Comparison of ENCODE assay signal across 13 cellular contexts in the genomic region with DNA sequence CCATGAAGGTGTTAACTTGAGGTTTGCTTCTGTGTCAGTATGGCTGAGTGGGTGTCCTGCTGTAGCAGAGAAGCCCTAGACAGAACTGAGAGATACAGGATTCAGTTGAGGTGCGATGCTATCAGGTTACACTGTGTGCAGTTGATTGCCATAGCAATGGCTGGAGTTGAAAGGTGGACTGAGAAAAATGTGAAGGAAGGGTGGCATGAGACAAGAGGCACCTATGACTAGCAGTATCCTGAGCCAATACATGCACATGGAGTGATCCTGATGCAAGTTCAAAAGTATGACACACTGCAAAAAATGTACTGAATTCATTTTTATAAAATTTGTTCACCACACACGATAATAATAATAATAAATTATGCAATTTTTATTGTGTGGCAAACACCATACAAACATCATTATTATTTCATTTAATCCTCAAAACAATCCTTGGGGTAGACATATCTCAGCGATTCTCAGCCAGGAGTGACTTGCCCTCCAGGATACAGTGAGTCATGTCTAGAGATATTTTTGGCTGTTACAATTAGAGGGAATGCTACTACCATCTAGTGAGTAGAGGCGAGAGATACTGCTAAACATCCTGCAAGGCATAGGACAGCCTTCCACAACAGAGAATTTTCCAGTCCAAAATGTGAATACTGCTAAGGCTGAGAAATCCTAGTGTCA. TPM values are rescaled to one million over a fixed set of nuclear protein-coding genes. Genes with fewer than 3 reads are reported as not detected.
DNase-seq lines count a peak whose midpoint lies in the region; ATAC-seq and TF ChIP-seq lines count a peak whose summit lies in the region.
"Had no signal": no experiment of that assay in that cellular context is flagged by ENCODE, and none has a peak within 500 bp of the region (broad histone marks: within the 10 kb centered on the region; RNA-seq: fewer than 3 reads in every experiment).

No MANE protein-coding gene starts in this region.

- POLR2A ChIA-PET in PC-3 (lab: Charles Lee; ENCODE audit: unreplicated experiment) = no interaction called here
- POLR2A ChIA-PET in OCI-LY7 (lab: Charles Lee) = no interaction called here

- no peaks in the 10 kb centered on the region for H3F3A ChIP-seq in PC-3 (ENCODE audit: low read length, unreplicated experiment)

- intact Hi-C loops in PC-3 (cut with micrococcal nuclease) = loop anchor here (1.0 kb wide), 1 partner anchor 44 kb away; no protein-coding TSS in a partner anchor
- intact Hi-C loops in OCI-LY7 (cut with micrococcal nuclease; ENCODE audit: unreplicated experiment) = no loop called here

- no peaks in the 10 kb centered on the region for H3K9me2 ChIP-seq in PC-3 (replicated peaks; ENCODE audit: low read length)
- H3K9me2 ChIP-seq in OCI-LY7 (ENCODE audit: insufficient read depth, low read length) = no peaks in the 10 kb centered on the region

- H3K4me3 ChIP-seq in PC-3 (ENCODE audit: low read length) (no peak overlapping the region), osteoblast (ENCODE audit: insufficient read depth, low read length) (no peak overlapping the region), OCI-LY7 (ENCODE audit: low read depth, low read length, poor library complexity, severe bottlenecking) (no peak overlapping the region)

- H3K36me3 ChIP-seq in PC-3 (ENCODE audit: low read depth, low read length) = no peaks in the 10 kb centered on the region
- no peaks in the 10 kb centered on the region for H3K36me3 ChIP-seq in osteoblast (ENCODE audit: insufficient read depth, low read length)
- H3K36me3 ChIP-seq in OCI-LY7 (ENCODE audit: insufficient read depth, low read length) = no peaks in the 10 kb centered on the region

- CTCF ChIA-PET in PC-3 (lab: Charles Lee) (no interaction called here), OCI-LY7 (lab: Charles Lee; ENCODE audit: unreplicated experiment) (no interaction called here)

- TF ChIP-seq CTCF in PC-3 (conservative IDR thresholded peaks at IDR 0.05; ENCODE audit: low read depth, low read length) (peak; percentile 76), osteoblast (IDR thresholded peaks at IDR 0.05; ENCODE audit: extremely low read depth, low read depth, low read length) (peak; percentile 58), OCI-LY7 (conservative IDR thresholded peaks at IDR 0.05; ENCODE audit: low read length) (no peak)

- ATAC-seq in PC-3 (peak; percentile 99), HG03039 (IDR thresholded peaks at IDR 0.05; ENCODE audit: unreplicated experiment) (no peak)
- ATAC-seq: activated CD8-positive, alpha-beta memory T cell treated with anti-CD3 and anti-CD28 coated beads, Interleukin-2, amount 10 ng/mL, durations not matched to agents 7 days and 5 days had no signal

- no peak overlapping the region for H2AFZ ChIP-seq in PC-3 (ENCODE audit: low read length)
- no peak overlapping the region for H2AFZ ChIP-seq in osteoblast (ENCODE audit: low read length)
- no peak overlapping the region for H2AFZ ChIP-seq in OCI-LY7 (ENCODE audit: low read length)

- H3K27me3 ChIP-seq in PC-3 (ENCODE audit: low read length) (no peaks in the 10 kb centered on the region), osteoblast (ENCODE audit: insufficient read depth, low read length) (no peaks in the 10 kb centered on the region)

- no peak overlapping the region for H3K27ac ChIP-seq in PC-3 (ENCODE audit: low read length)
- peak overlapping the region; percentile 41 for H3K27ac ChIP-seq in osteoblast (ENCODE audit: low read depth, low read length)
- H3K27ac ChIP-seq in OCI-LY7 (ENCODE audit: low read depth, low read length, poor library complexity, severe bottlenecking) = no peak overlapping the region

- no peak overlapping the region for H3K4me2 ChIP-seq in PC-3 (ENCODE audit: low read length)
- no peak overlapping the region for H3K4me2 ChIP-seq in osteoblast (ENCODE audit: insufficient read depth, low read length)
- no peak overlapping the region for H3K4me2 ChIP-seq in OCI-LY7 (ENCODE audit: low read length)

- BruUV-seq in PC-3 (replicated peaks; lab: Mats Ljungman, UMichigan) (no TSS peak), OCI-LY7 (replicated peaks; lab: Mats Ljungman, UMichigan) (no TSS peak)

- H3K79me2 ChIP-seq in PC-3 (ENCODE audit: low read length) (no peaks in the 10 kb centered on the region), osteoblast (ENCODE audit: insufficient read depth, low read length) (no peaks in the 10 kb centered on the region), OCI-LY7 (ENCODE audit: insufficient read depth, low read depth, low read length) (no peaks in the 10 kb centered on the region)

- DNase-seq in ELR (ENCODE audit: low read depth) = peak; percentile 73
- DNase-seq in PC-3 = peak; percentile 76
- DNase-seq in fibroblast of gingiva (ENCODE audit: low read depth) = peak; percentile 48
- peak; percentile 96 for DNase-seq in osteoblast (ENCODE audit: insufficient read length, low spot score, missing footprints)
- DNase-seq in NCI-H2029 treated with DMSO at 0.1 percent for 48 hours (lab: John Stamatoyannopoulos, UW) = no peak
- DNase-seq in NCI-H2227 treated with DMSO at 0.1 percent for 48 hours (lab: John Stamatoyannopoulos, UW) = no peak
- no peak for DNase-seq in OCI-LY7 (ENCODE audit: low spot score)
- DNase-seq: activated CD8-positive, alpha-beta memory T cell treated with anti-CD3 and anti-CD28 coated beads, Interleukin-2, amount 10 ng/mL, durations not matched to agents 7 days and 5 days; endodermal cell; occipital lobe; RPMI8226; stimulated activated CD8-positive, alpha-beta memory T cell treated with anti-CD3 and anti-CD28 coated beads, Interleukin-4, amount 100 ng/mL, for 48 hours had no signal

- no peaks in the 10 kb centered on the region for H4K20me1 ChIP-seq in PC-3 (ENCODE audit: low read length)
- peaks cover 2% of the 10 kb centered on the region for H4K20me1 ChIP-seq in osteoblast (ENCODE audit: insufficient read depth, low read length)
- no peaks in the 10 kb centered on the region for H4K20me1 ChIP-seq in OCI-LY7 (ENCODE audit: insufficient read depth, low read length)

- H3K4me1 ChIP-seq in PC-3 (ENCODE audit: insufficient read depth, low read length) = peaks cover 13% of the 10 kb centered on the region
- H3K4me1 ChIP-seq in osteoblast (ENCODE audit: insufficient read depth, low read length) = peaks cover 15% of the 10 kb centered on the region
- no peaks in the 10 kb centered on the region for H3K4me1 ChIP-seq in OCI-LY7 (ENCODE audit: insufficient read depth, low read length, poor library complexity, severe bottlenecking)

- H3K9me3 ChIP-seq in PC-3 (ENCODE audit: low read length) (no peaks in the 10 kb centered on the region), osteoblast (ENCODE audit: low read depth, low read length) (no peaks in the 10 kb centered on the region), OCI-LY7 (ENCODE audit: low read length) (no peaks in the 10 kb centered on the region)

- H3K9ac ChIP-seq in PC-3 (ENCODE audit: low read length) = no peak overlapping the region

RNA-seq across cellular contexts. Expression of a gene that starts 3.9 kb away (rescaled TPM):
- total RNA-seq in PC-3 (2014; rRNA removed) (0.15 and 0.17 TPM in 2 replicates), osteoblast (1.8 and 2.1 TPM in 2 replicates), OCI-LY7 (2022) (0.15 TPM in 1 of 2 replicates, not detected in the other)
- total RNA-seq in OCI-LY7 (2014; rRNA removed; shearing (Covaris generic)) = 0.22 TPM in 1 of 2 replicates, not detected in the other

RNA-seq across cellular contexts. Expression of a gene that starts 19.6 kb away (rescaled TPM):
- 2.8 and 4.1 TPM in 2 replicates for total RNA-seq in PC-3 (2014; rRNA removed)
- 5.6 and 7.2 TPM in 2 replicates for total RNA-seq in osteoblast
- total RNA-seq in OCI-LY7 (2014; rRNA removed; shearing (Covaris generic)) = 1.5 and 1.7 TPM in 2 replicates
- total RNA-seq in OCI-LY7 (2022) = 1.2 and 1.7 TPM in 2 replicates

RNA-seq across cellular contexts. Expression of a gene that starts 51.1 kb away (rescaled TPM):
- total RNA-seq in PC-3 (2014; rRNA removed) (not detected in 2 replicates), osteoblast (not detected in 2 replicates), OCI-LY7 (2022) (not detected in 2 replicates)
- not detected in 2 replicates for total RNA-seq in OCI-LY7 (2014; rRNA removed; shearing (Covaris generic))
- total RNA-seq: activated CD8-positive, alpha-beta memory T cell treated with anti-CD3 and anti-CD28 coated beads, Interleukin-2, amount 10 ng/mL, durations not matched to agents 7 days and 5 days; endodermal cell; occipital lobe had no signal

Comparison
In these comparisons a context has a peak if more than half of its experiments do, and no peak if none do; other contexts are left out.
1. DNase-seq: peak in ELR (single experiment), PC-3 (single experiment), fibroblast of gingiva (single experiment) and osteoblast (single experiment); none in NCI-H2029 treated with DMSO at 0.1 percent for 48 hours (single experiment), NCI-H2227 treated with DMSO at 0.1 percent for 48 hours (single experiment) and OCI-LY7 (single experiment).